Comparison of ENCODE assay signal across 13 cellular contexts in genomic region chr6:148835920-148836441, GRCh38.
DNase-seq lines count a peak whose midpoint lies in the region; ATAC-seq and TF ChIP-seq lines count a peak whose summit lies in the region.
"Had no signal": no experiment of that assay in that cellular context is flagged by ENCODE, and none has a peak within 500 bp of the region (broad histone marks: within the 10 kb centered on the region; RNA-seq: fewer than 3 reads in every experiment).

No MANE protein-coding gene starts in this region.

- no peaks in the 10 kb centered on the region for H3K9me3 ChIP-seq in breast epithelium
- H3K9me3 ChIP-seq: testis had no signal

- no peaks in the 10 kb centered on the region for H3K27me3 ChIP-seq in breast epithelium
- H3K27me3 ChIP-seq: testis had no signal

- no peak overlapping the region for H3K4me3 ChIP-seq in breast epithelium
- H3K4me3 ChIP-seq: testis had no signal

- peak; percentile 80 for ATAC-seq in stimulated activated naive CD8-positive, alpha-beta T cell treated with anti-CD3 and anti-CD28 coated beads, Interleukin-15, amount 100 ng/mL, for 72 hours
- ATAC-seq: right cardiac atrium had no signal

- POLR2A ChIA-PET in MCF 10A (lab: Yijun Ruan, JAX), result interaction anchor here (1.1 to 1.5 kb wide), 2 partner anchors 13 to 22 kb away, joined by 3 to 6 read pairs; no protein-coding TSS in a partner anchor

- H3K27ac ChIP-seq in breast epithelium (no peak overlapping the region), epithelial cell of prostate (peak overlapping the region; percentile 23)
- H3K27ac ChIP-seq: testis had no signal

- no peak for TF ChIP-seq POLR2A in breast epithelium (IDR thresholded peaks at IDR 0.05)

- H3K9me3 Mint-ChIP-seq in MCF 10A (ENCODE audit: unreplicated experiment) (no peaks in the 10 kb centered on the region), Calu3 (ENCODE audit: low read depth, unreplicated experiment) (no peaks in the 10 kb centered on the region)
- H3K9me3 Mint-ChIP-seq in stimulated activated naive CD8-positive, alpha-beta T cell treated with anti-CD3 and anti-CD28 coated beads, Interleukin-15, amount 100 ng/mL, for 72 hours, result no peaks in the 10 kb centered on the region

- H3K4me3 Mint-ChIP-seq in MCF 10A (ENCODE audit: unreplicated experiment) (no peak overlapping the region), Calu3 (ENCODE audit: low read depth, unreplicated experiment) (no peak overlapping the region)
- H3K4me3 Mint-ChIP-seq in stimulated activated naive CD8-positive, alpha-beta T cell treated with anti-CD3 and anti-CD28 coated beads, Interleukin-15, amount 100 ng/mL, for 72 hours, result no peak overlapping the region

- DNase-seq in MCF 10A (ENCODE audit: unreplicated experiment) (peak; percentile 80), breast epithelium (ENCODE audit: low spot score in 2 of 2) (no peak), RPMI7951 (ENCODE audit: low read depth) (peak; percentile 81), epithelial cell of prostate (ENCODE audit: low read depth, low spot score) (no peak), LoVo (ENCODE audit: low spot score) (no peak), Calu3 (no peak), NCI-H187 treated with DMSO at 0.1 percent for 48 hours (lab: John Stamatoyannopoulos, UW) (no peak)
- DNase-seq in stimulated activated naive CD8-positive, alpha-beta T cell treated with anti-CD3 and anti-CD28 coated beads, Interleukin-15, amount 100 ng/mL, for 72 hours, result peak in 1 of 2 donors; percentile 3
- DNase-seq: cerebellar nuclear complex, DMS79, islet precursor cell, right cardiac atrium, testis had no signal

- H3K27me3 Mint-ChIP-seq in MCF 10A (ENCODE audit: insufficient read depth, unreplicated experiment) (no peaks in the 10 kb centered on the region), Calu3 (ENCODE audit: unreplicated experiment) (no peaks in the 10 kb centered on the region)
- H3K27me3 Mint-ChIP-seq in stimulated activated naive CD8-positive, alpha-beta T cell treated with anti-CD3 and anti-CD28 coated beads, Interleukin-15, amount 100 ng/mL, for 72 hours, result no peaks in the 10 kb centered on the region

- H3K36me3 Mint-ChIP-seq in MCF 10A (ENCODE audit: insufficient read depth, unreplicated experiment) (no peaks in the 10 kb centered on the region), Calu3 (ENCODE audit: insufficient read depth, unreplicated experiment) (no peaks in the 10 kb centered on the region)

- BruUV-seq in MCF 10A (replicated peaks; lab: Mats Ljungman, UMichigan), result no TSS peak
- BruUV-seq in Calu3 (replicated peaks; lab: Mats Ljungman, UMichigan), result no TSS peak

- no peak overlapping the region for H3K27ac Mint-ChIP-seq in MCF 10A (ENCODE audit: low read depth, unreplicated experiment)
- peak overlapping the region in 1 of 2 donors; percentile 82 for H3K27ac Mint-ChIP-seq in stimulated activated naive CD8-positive, alpha-beta T cell treated with anti-CD3 and anti-CD28 coated beads, Interleukin-15, amount 100 ng/mL, for 72 hours
- H3K27ac Mint-ChIP-seq in Calu3 (ENCODE audit: unreplicated experiment), result no peak overlapping the region

- TF ChIP-seq CTCF in MCF 10A (IDR thresholded peaks at IDR 0.05; ENCODE audit: unreplicated experiment), result no peak
- no peak for TF ChIP-seq CTCF in breast epithelium (IDR thresholded peaks at IDR 0.05)
- TF ChIP-seq CTCF in Calu3 (IDR thresholded peaks at IDR 0.05; ENCODE audit: unreplicated experiment), result no peak

- H3K36me3 ChIP-seq in breast epithelium, result no peaks in the 10 kb centered on the region

- H3K4me1 Mint-ChIP-seq in MCF 10A (ENCODE audit: insufficient read depth, unreplicated experiment) (peaks cover 21% of the 10 kb centered on the region), Calu3 (ENCODE audit: low read depth, unreplicated experiment) (peaks cover 18% of the 10 kb centered on the region)
- H3K4me1 Mint-ChIP-seq in stimulated activated naive CD8-positive, alpha-beta T cell treated with anti-CD3 and anti-CD28 coated beads, Interleukin-15, amount 100 ng/mL, for 72 hours, result peaks cover 20% of the 10 kb centered on the region

- peaks cover 0 to 2% of the 10 kb centered on the region in 2 donors for H3K4me1 ChIP-seq in breast epithelium
- H3K4me1 ChIP-seq: testis had no signal

- intact Hi-C loops in MCF 10A (cut with micrococcal nuclease) (no loop called here), breast epithelium (cut with DNase I; ENCODE audit: low total_unique reads) (no loop called here), Calu3 (cut with micrococcal nuclease; ENCODE audit: unreplicated experiment) (loop anchor here (10.0 kb wide), 1 partner anchor 91 kb away; the partner anchor contains the start of gene UST)

- CTCF ChIA-PET in MCF 10A (lab: Yijun Ruan, JAX), result interaction anchor here (1.3 kb wide), 1 partner anchor 12 kb away, joined by 5 read pairs; no protein-coding TSS in a partner anchor
- CTCF ChIA-PET in Calu3 (lab: Charles Lee), result interaction anchor here (0.6 kb wide), 1 partner anchor 122 kb away, joined by 4 read pairs; no protein-coding TSS in a partner anchor

Comparison
In these comparisons a context has a peak if more than half of its experiments do, and no peak if none do; other contexts are left out.
1. DNase-seq: peak in MCF 10A (single experiment) and RPMI7951 (single experiment); none in breast epithelium (0 of 2), epithelial cell of prostate (single experiment), LoVo (single experiment), Calu3 (single experiment) and NCI-H187 treated with DMSO at 0.1 percent for 48 hours (single experiment).